16 cellular contexts compared by ENCODE assay signal in genomic region chr11:19519912-19520641, GRCh38.
A peak's percentile ranks its signal among the peaks of the same experiment; 100 is the strongest.
DNase-seq lines count a peak whose midpoint lies in the region; ATAC-seq and TF ChIP-seq lines count a peak whose summit lies in the region.
"Had no signal": no experiment of that assay in that cellular context is flagged by ENCODE, and none has a peak within 500 bp of the region (broad histone marks: within the 10 kb centered on the region; RNA-seq: fewer than 3 reads in every experiment).

No MANE protein-coding gene starts in this region.

- H3K9me3 ChIP-seq in right cardiac atrium (ENCODE audit: control insufficient read depth, low read length) (no peaks in the 10 kb centered on the region), vagina (no peaks in the 10 kb centered on the region)

- ATAC-seq in left cardiac atrium: peak; percentile 47 to 67
- no peak for ATAC-seq in Right ventricle myocardium superior (ENCODE audit: poor library complexity)
- peak; percentile 50 to 53 for ATAC-seq in right cardiac atrium
- no peak for ATAC-seq in HG02840 (IDR thresholded peaks at IDR 0.05; ENCODE audit: low FRiP score, unreplicated experiment)
- ATAC-seq: natural killer cell treated with Interleukin-12 subunit alpha and Interleukin-12 subunit beta and Interleukin-15 and Interleukin-18, amount 100 ng/mL, for 72 hours; T-helper 17 cell had no signal

- no peaks in the 10 kb centered on the region for H3K36me3 ChIP-seq in vagina

- DNase-seq in left cardiac atrium: peak; percentile 63
- no peak for DNase-seq in Right ventricle myocardium superior
- peak; percentile 59 to 84 (median 80) for DNase-seq in right cardiac atrium
- DNase-seq in vagina (ENCODE audit: extremely low spot score in 2 of 2): no peak
- DNase-seq in NCI-H2029 (lab: John Stamatoyannopoulos, UW): no peak
- no peak for DNase-seq in NCI-H2171 treated with DMSO at 0.1 percent for 48 hours (lab: John Stamatoyannopoulos, UW)
- DNase-seq: activated gamma-delta T cell treated with Interleukin-2 at 50 U/mL for 16 hours, H9, IMR-90, mammary epithelial cell, NCI-H526, RPMI8226, T-helper 17 cell had no signal

- no peak overlapping the region for H3K27ac ChIP-seq in right cardiac atrium (ENCODE audit: low read length)
- peak overlapping the region; percentile 39 for H3K27ac ChIP-seq in vagina

- H3K4me1 ChIP-seq in right cardiac atrium (ENCODE audit: control insufficient read depth, insufficient read depth, low read length) (peaks cover 6% of the 10 kb centered on the region), vagina (no peaks in the 10 kb centered on the region)

- intact Hi-C loops in left cardiac atrium (cut with DNase I) (no loop called here), Right ventricle myocardium superior (cut with DNase I) (no loop called here), right cardiac atrium (cut with DNase I) (no loop called here), vagina (cut with DNase I) (no loop called here)

- H3K27me3 ChIP-seq in right cardiac atrium (ENCODE audit: control insufficient read depth, insufficient read depth) (no peaks in the 10 kb centered on the region), vagina (no peaks in the 10 kb centered on the region)

- no peak for TF ChIP-seq CTCF in vagina (IDR thresholded peaks at IDR 0.05)

- 67% methylated on average over 8 of the region's 8 CpGs for WGBS in right cardiac atrium

- TF ChIP-seq POLR2A in vagina (IDR thresholded peaks at IDR 0.05): no peak

- H3K4me3 ChIP-seq in right cardiac atrium (ENCODE audit: low read length) (no peak overlapping the region), vagina (no peak overlapping the region)

TF ChIP-seq in PFSK-1, 5 proteins besides CTCF, POLR2A, EP300 and RAD21:
- TF ChIP-seq REST (IDR thresholded peaks at IDR 0.05; ENCODE audit: insufficient read depth in 1 of 2, low read depth in 2 of 2, low read length in 2 of 2) (peak in 1 of 2 experiments; percentile 41; a peak in 1 of 4 replicates), SIN3A (IDR thresholded peaks at IDR 0.05; ENCODE audit: borderline replicate concordance, insufficient read depth, low read length) (0 out of 2 replicates have a peak, but pooled peaks have one; percentile 20), TAF1 (IDR thresholded peaks at IDR 0.05; ENCODE audit: borderline replicate concordance, insufficient read depth, low read length) (no peak; the same call in 1 of the 2 replicates), FOXP2 (optimal IDR thresholded peaks at IDR 0.05; ENCODE audit: borderline replicate concordance, extremely low read depth, extremely low read length, insufficient read depth) (no peak), POLR2AphosphoS5 (IDR thresholded peaks at IDR 0.05; ENCODE audit: low read depth, low read length) (0 out of 2 replicates have a peak, but pooled peaks have one; percentile 18)

Comparison
In these comparisons a context has a peak if more than half of its experiments do, and no peak if none do; other contexts are left out.
1. ATAC-seq: peak in left cardiac atrium (2 of 2) and right cardiac atrium (2 of 2); none in Right ventricle myocardium superior (single experiment) and HG02840 (single experiment).
2. DNase-seq: peak in left cardiac atrium (single experiment) and right cardiac atrium (3 of 3); none in Right ventricle myocardium superior (single experiment), vagina (0 of 2), NCI-H2029 (single experiment) and NCI-H2171 treated with DMSO at 0.1 percent for 48 hours (single experiment).